Comparison of ENCODE assay signal across 1 cellular context in genomic region chr22:30318773-30319419, GRCh38.
TF ChIP-seq lines count a peak whose summit lies in the region.

No MANE protein-coding gene starts in this region.

TF ChIP-seq in liver, 16 proteins besides CTCF, POLR2A, EP300 and RAD21 (continued from another document):
- TF ChIP-seq, protein P1, sequence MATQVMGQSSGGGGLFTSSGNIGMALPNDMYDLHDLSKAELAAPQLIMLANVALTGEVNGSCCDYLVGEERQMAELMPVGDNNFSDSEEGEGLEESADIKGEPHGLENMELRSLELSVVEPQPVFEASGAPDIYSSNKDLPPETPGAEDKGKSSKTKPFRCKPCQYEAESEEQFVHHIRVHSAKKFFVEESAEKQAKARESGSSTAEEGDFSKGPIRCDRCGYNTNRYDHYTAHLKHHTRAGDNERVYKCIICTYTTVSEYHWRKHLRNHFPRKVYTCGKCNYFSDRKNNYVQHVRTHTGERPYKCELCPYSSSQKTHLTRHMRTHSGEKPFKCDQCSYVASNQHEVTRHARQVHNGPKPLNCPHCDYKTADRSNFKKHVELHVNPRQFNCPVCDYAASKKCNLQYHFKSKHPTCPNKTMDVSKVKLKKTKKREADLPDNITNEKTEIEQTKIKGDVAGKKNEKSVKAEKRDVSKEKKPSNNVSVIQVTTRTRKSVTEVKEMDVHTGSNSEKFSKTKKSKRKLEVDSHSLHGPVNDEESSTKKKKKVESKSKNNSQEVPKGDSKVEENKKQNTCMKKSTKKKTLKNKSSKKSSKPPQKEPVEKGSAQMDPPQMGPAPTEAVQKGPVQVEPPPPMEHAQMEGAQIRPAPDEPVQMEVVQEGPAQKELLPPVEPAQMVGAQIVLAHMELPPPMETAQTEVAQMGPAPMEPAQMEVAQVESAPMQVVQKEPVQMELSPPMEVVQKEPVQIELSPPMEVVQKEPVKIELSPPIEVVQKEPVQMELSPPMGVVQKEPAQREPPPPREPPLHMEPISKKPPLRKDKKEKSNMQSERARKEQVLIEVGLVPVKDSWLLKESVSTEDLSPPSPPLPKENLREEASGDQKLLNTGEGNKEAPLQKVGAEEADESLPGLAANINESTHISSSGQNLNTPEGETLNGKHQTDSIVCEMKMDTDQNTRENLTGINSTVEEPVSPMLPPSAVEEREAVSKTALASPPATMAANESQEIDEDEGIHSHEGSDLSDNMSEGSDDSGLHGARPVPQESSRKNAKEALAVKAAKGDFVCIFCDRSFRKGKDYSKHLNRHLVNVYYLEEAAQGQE (IDR thresholded peaks at IDR 0.05), result no peak
- TF ChIP-seq RXRA (IDR thresholded peaks at IDR 0.05), result no peak
- TF ChIP-seq EGR1 (IDR thresholded peaks at IDR 0.05; ENCODE audit: low read depth in 2 of 2), result no peak
- no peak for TF ChIP-seq GABPA (IDR thresholded peaks at IDR 0.05 in 1 of 2, conservative IDR thresholded peaks at IDR 0.05 in 1 of 2)
